Comparison of ENCODE assay signal across 9 cellular contexts in genomic region chr6:7390218-7390878, GRCh38. TPM values are rescaled to one million over a fixed set of nuclear protein-coding genes. Genes with fewer than 3 reads are reported as not detected.
DNase-seq lines count a peak whose midpoint lies in the region; ATAC-seq, FAIRE-seq and TF ChIP-seq lines count a peak whose summit lies in the region.
"Had no signal": no experiment of that assay in that cellular context is flagged by ENCODE, and none has a peak within 500 bp of the region (broad histone marks: within the 10 kb centered on the region; RNA-seq: fewer than 3 reads in every experiment).

No MANE protein-coding gene starts in this region.

- H3K79me2 ChIP-seq in K562 (ENCODE audit: control insufficient read depth, insufficient read depth, low read length) = peaks cover 50% of the 10 kb centered on the region

- 0 out of 2 replicates have a peak overlapping the region, but pooled peaks have one; percentile 23 for H3K27ac ChIP-seq in HUES6 (ENCODE audit: low read depth, low read length)
- H3K27ac ChIP-seq in K562 (ENCODE audit: extremely low read depth, low read depth, low read length) = peak overlapping the region; percentile 77
- peak overlapping the region; percentile 73 for H3K27ac ChIP-seq in mesodermal cell (ENCODE audit: low read depth, low read length, severe bottlenecking)
- H3K27ac ChIP-seq in vagina = peak overlapping the region; percentile 94

- H3K4me2 ChIP-seq in K562 (ENCODE audit: insufficient read depth, low read length) = peak overlapping the region; percentile 99

- H3K9me3 ChIP-seq in HUES6 (ENCODE audit: control insufficient read depth, insufficient read depth, low read depth, low read length) (no peaks in the 10 kb centered on the region), K562 (replicated peaks; ENCODE audit: control insufficient read depth, insufficient read depth, low read depth, low read length) (no peaks in the 10 kb centered on the region), mesodermal cell (ENCODE audit: control insufficient read depth, low read length) (no peaks in the 10 kb centered on the region), vagina (no peaks in the 10 kb centered on the region)

- H2AFZ ChIP-seq in K562 (ENCODE audit: low read depth, low read length) = peak overlapping the region; percentile 95

- peak; percentile 6 for FAIRE-seq in K562 (lab: Jason Lieb, UNC)

- H3K36me3 ChIP-seq in HUES6 (ENCODE audit: control insufficient read depth, insufficient read depth, low read length) (peaks cover 24% of the 10 kb centered on the region), K562 (ENCODE audit: control insufficient read depth, insufficient read depth, low read length) (peaks cover 36% of the 10 kb centered on the region), mesodermal cell (ENCODE audit: control insufficient read depth, insufficient read depth, low read length) (peaks cover 31% of the 10 kb centered on the region), vagina (peaks cover 0 to 13% of the 10 kb centered on the region in 2 donors)

- H3K9me3 Mint-ChIP-seq in CD14-positive monocyte = peaks cover 0 to 1% (median 0%) of the 10 kb centered on the region in 7 donors

- ATAC-seq in GM19455 (IDR thresholded peaks at IDR 0.05; ENCODE audit: unreplicated experiment) = peak; percentile 5
- ATAC-seq in K562 = 0 out of 3 replicates have a peak, but pooled peaks have one; percentile 7

- H3K4me3 Mint-ChIP-seq in CD14-positive monocyte = peak overlapping the region; percentile 96 to 99

- H3K36me3 Mint-ChIP-seq in CD14-positive monocyte = peaks cover 23 to 31% of the 10 kb centered on the region in 2 donors

- H3K4me1 ChIP-seq in HUES6 (ENCODE audit: control insufficient read depth, insufficient read depth, low read length) (peaks cover 11% of the 10 kb centered on the region), K562 (replicated peaks in 1 of 2; ENCODE audit: control insufficient read depth in 2 of 2, insufficient read depth in 2 of 2, low read length in 2 of 2) (peaks cover 20 to 21% of the 10 kb centered on the region in 2 experiments; a peak in 4 of 5 replicates), mesodermal cell (ENCODE audit: control insufficient read depth, insufficient read depth, low read length, poor library complexity, severe bottlenecking) (peaks cover 7% of the 10 kb centered on the region), vagina (peaks cover 34% of the 10 kb centered on the region)

- H3K4me3 ChIP-seq in HUES6 (ENCODE audit: low read depth, low read length) = peak overlapping the region; percentile 70
- peak overlapping the region; percentile 67 for H3K4me3 ChIP-seq in K562
- H3K4me3 ChIP-seq in mesodermal cell (ENCODE audit: extremely low read depth, insufficient read depth, low read length, poor library complexity, severe bottlenecking) = peak overlapping the region; percentile 74
- peak overlapping the region; percentile 63 to 97 for H3K4me3 ChIP-seq in vagina

- no peaks in the 10 kb centered on the region; the same call in 1 of the 2 replicates for H4K20me1 ChIP-seq in K562 (replicated peaks; ENCODE audit: control insufficient read depth, insufficient read depth, low read length)

- peak overlapping the region; percentile 77 for H3K9ac ChIP-seq in HUES6 (ENCODE audit: low read length)
- H3K9ac ChIP-seq in K562 (ENCODE audit: insufficient read depth in 1 of 2, low read depth in 2 of 2, low read length in 2 of 2) = peak overlapping the region; percentile 85 to 97

- under 1% methylated on average over 14 of the region's 14 CpGs for WGBS in K562 (ENCODE audit: insufficient coverage, low coverage, missing lambda C conversion rate)
- 5 to 17% methylated on average over 5 to 6 of the region's 14 CpGs for WGBS in mesodermal cell (ENCODE audit: insufficient coverage in 2 of 2), 2 experiments

- TF ChIP-seq POLR2A in K562 (conservative IDR thresholded peaks at IDR 0.05) (no peak), vagina (IDR thresholded peaks at IDR 0.05) (no peak)

- CTCF ChIA-PET in K562 (lab: Yijun Ruan, JAX; ENCODE audit: low intra/inter-chr PET ratio) = interaction anchor here (0.5 to 1.3 kb wide), 2 partner anchors 224 to 225 kb away, joined by 3 to 4 read pairs; no protein-coding TSS in a partner anchor

- peak in 1 of 2 experiments; percentile 29; a peak in 1 of 4 replicates for TF ChIP-seq RAD21 in K562 (CRISPR knock-in tag; conservative IDR thresholded peaks at IDR 0.05 in 1 of 2, IDR thresholded peaks at IDR 0.05 in 1 of 2)

- in situ Hi-C loops in K562 (cut with MboI) = no loop called here

- H3K27me3 ChIP-seq in HUES6 (ENCODE audit: control insufficient read depth, insufficient read depth, low read length) = no peaks in the 10 kb centered on the region
- no peaks in the 10 kb centered on the region for H3K27me3 ChIP-seq in K562 (ENCODE audit: control insufficient read depth in 2 of 2, insufficient read depth in 2 of 2, low read length in 2 of 2)
- H3K27me3 ChIP-seq in vagina = no peaks in the 10 kb centered on the region

- TF ChIP-seq CTCF in CD14-positive monocyte (IDR thresholded peaks at IDR 0.05) (peak; percentile 3), K562 (IDR thresholded peaks at IDR 0.05 in 2 of 3, conservative IDR thresholded peaks at IDR 0.05 in 1 of 3; ENCODE audit: insufficient read depth in 2 of 3, low read depth in 1 of 3, low read length in 3 of 3) (0 out of 6 replicates have a peak, but pooled peaks of 1 of the 3 experiments have one; percentile 12), vagina (IDR thresholded peaks at IDR 0.05) (no peak)

- DNase-seq in CD14-positive monocyte (ENCODE audit: low spot score) (no peak), K562 (ENCODE audit: extremely low read depth in 1 of 4, low spot score in 3 of 4) (peak in 1 of 4 experiments; percentile 24), vagina (ENCODE audit: extremely low spot score in 2 of 2) (no peak), EL (no peak), AG08396 (ENCODE audit: low spot score) (no peak)

- H3K4me1 Mint-ChIP-seq in CD14-positive monocyte = peaks cover 33% of the 10 kb centered on the region

- no peaks in the 10 kb centered on the region for H3K27me3 Mint-ChIP-seq in CD14-positive monocyte (ENCODE audit: low read depth in 3 of 3)

- no TSS peak for BruUV-seq in K562 (replicated peaks; lab: Mats Ljungman, UMichigan)

- intact Hi-C loops in CD14-positive monocyte (cut with micrococcal nuclease) = no loop called here
- intact Hi-C loops in K562 (cut with micrococcal nuclease) = loop anchor here (1.0 kb wide), 1 partner anchor 77 kb away; the partner anchor contains the start of gene SSR1
- intact Hi-C loops in vagina (cut with DNase I) = no loop called here

- H3K9me1 ChIP-seq in K562 (ENCODE audit: control insufficient read depth, insufficient read depth, low read length) = no peaks in the 10 kb centered on the region

- H3K27ac Mint-ChIP-seq in CD14-positive monocyte = peak overlapping the region; percentile 96 to 99 (median 97)

- POLR2A ChIA-PET in K562 (lab: Yijun Ruan, JAX) = interaction anchor here (0.6 to 1.8 kb wide), 11 partner anchors 9 to 200 kb away, joined by 3 to 6 read pairs (median 4); partner anchors contain the start of gene SNRNP48

- TF ChIP-seq EP300 in K562 (IDR thresholded peaks at IDR 0.05; ENCODE audit: low read length) = no peak

TF ChIP-seq in K562, 482 proteins besides CTCF, POLR2A, EP300 and RAD21 (continues in another document):
- TF ChIP-seq RBM25 (IDR thresholded peaks at IDR 0.05; ENCODE audit: low read depth, low read length, severe bottlenecking) = no peak

RNA-seq across cellular contexts. Expression of gene RIOK1, which starts 0.7 kb away (rescaled TPM):
- polyA plus RNA-seq in CD14-positive monocyte (1 to 10 TPM; 7.7 to 8.8 TPM), K562 (2011; rRNA removed) (24.9 and 25.8 TPM in 2 replicates), K562 (2014; fragmentation: Illumina TruSeq; extraction: Trizol) (66.3 and 73.1 TPM in 2 replicates), K562 (2014; fragmentation: Nextera tagmentation; extraction: Ambion mirVana) (100 to 1,000 TPM in 1 of 2 experiments, 10 to 100 TPM in 1; 51.7 to 101 TPM), K562 (2014; rRNA removed) (43.6 and 46.2 TPM in 2 replicates)
- total RNA-seq in K562 (2011; cell fraction: chromatin; rRNA removed; ENCODE audit: low replicate concordance) = 41.8 and 105 TPM in 2 replicates
- total RNA-seq in K562 (2011; cell fraction: nucleolus; rRNA removed) = 33.6 and 35.4 TPM in 2 replicates
- total RNA-seq in K562 (2011; cell fraction: nucleoplasm; rRNA removed) = 32.4 and 48.0 TPM in 2 replicates
- total RNA-seq in K562 (2014; rRNA removed) (52.8 and 129 TPM in 2 replicates), K562 (2014; rRNA removed; fragmentation: Illumina TruSeq; extraction: Trizol) (52.2 and 55.1 TPM in 2 replicates), K562 (2015; rRNA removed; fragmentation: Illumina TruSeq; extraction: Trizol) (56.1 and 65.9 TPM in 2 replicates), K562 (2021) (48.6 TPM in 2 replicates), vagina (21.6 TPM)
- polyA plus RNA-seq in K562 (2011; cell fraction: cytosol; rRNA removed) = 30.6 and 33.9 TPM in 2 replicates
- polyA plus RNA-seq in K562 (2011; cell fraction: nucleus; rRNA removed) = 80.1 and 82.5 TPM in 2 replicates
- 36.3 and 43.3 TPM in 2 replicates for polyA plus RNA-seq in K562 (2012)
- polyA minus RNA-seq in K562 (2011; rRNA and poly(A)+ RNA removed) = 32.5 and 38.9 TPM in 2 replicates
- polyA minus RNA-seq in K562 (2011; cell fraction: cytosol; rRNA and poly(A)+ RNA removed) = 12.7 and 25.0 TPM in 2 replicates
- polyA minus RNA-seq in K562 (2011; cell fraction: nucleus; rRNA and poly(A)+ RNA removed) = 36.8 and 46.4 TPM in 2 replicates
- polyA plus RNA-seq in mesodermal cell (2013, experiment 1 of 2) = 13.5 TPM
- 13.1 TPM for polyA plus RNA-seq in mesodermal cell (2013, experiment 2 of 2)

RNA-seq across cellular contexts. Expression of gene CAGE1, which starts 0.8 kb away (rescaled TPM):
- polyA plus RNA-seq in CD14-positive monocyte = not detected
- total RNA-seq in K562 (2011; cell fraction: chromatin; rRNA removed; ENCODE audit: low replicate concordance) = 0.48 and 1.2 TPM in 2 replicates
- total RNA-seq in K562 (2011; cell fraction: nucleolus; rRNA removed) = 1.2 and 1.8 TPM in 2 replicates
- total RNA-seq in K562 (2011; cell fraction: nucleoplasm; rRNA removed) = 1.5 and 3.0 TPM in 2 replicates
- 0.18 and 0.20 TPM in 2 replicates for total RNA-seq in K562 (2014; rRNA removed)
- 0.16 and 0.18 TPM in 2 replicates for total RNA-seq in K562 (2014; rRNA removed; fragmentation: Illumina TruSeq; extraction: Trizol)
- total RNA-seq in K562 (2015; rRNA removed; fragmentation: Illumina TruSeq; extraction: Trizol) = 0.11 and 0.14 TPM in 2 replicates
- 0.11 and 0.33 TPM in 2 replicates for total RNA-seq in K562 (2021)
- 0.13 TPM in 1 of 2 replicates, not detected in the other for polyA plus RNA-seq in K562 (2011; rRNA removed)
- 0.07 TPM in 1 of 2 replicates, not detected in the other for polyA plus RNA-seq in K562 (2011; cell fraction: cytosol; rRNA removed)
- polyA plus RNA-seq in K562 (2011; cell fraction: nucleus; rRNA removed) = 0.32 and 0.37 TPM in 2 replicates
- polyA plus RNA-seq in K562 (2012) = 0.04 and 0.21 TPM in 2 replicates
- not detected in 2 replicates for polyA plus RNA-seq in K562 (2014; fragmentation: Illumina TruSeq; extraction: Trizol)
- not detected for polyA plus RNA-seq in K562 (2014; fragmentation: Nextera tagmentation; extraction: Ambion mirVana)
- polyA plus RNA-seq in K562 (2014; rRNA removed) = 0.04 TPM in 1 of 2 replicates, not detected in the other
- 0.09 and 0.21 TPM in 2 replicates for polyA minus RNA-seq in K562 (2011; rRNA and poly(A)+ RNA removed)
- 0.36 TPM in 1 of 2 replicates, not detected in the other for polyA minus RNA-seq in K562 (2011; cell fraction: cytosol; rRNA and poly(A)+ RNA removed)
- 1.6 and 2.0 TPM in 2 replicates for polyA minus RNA-seq in K562 (2011; cell fraction: nucleus; rRNA and poly(A)+ RNA removed)
- polyA plus RNA-seq in mesodermal cell (2013, experiment 1 of 2) = not detected
- not detected for polyA plus RNA-seq in mesodermal cell (2013, experiment 2 of 2)
- not detected for total RNA-seq in vagina
- total RNA-seq: RPMI7951 had no signal

Comparison
In these comparisons a context has a peak if more than half of its experiments do, and no peak if none do; other contexts are left out.
1. H3K27ac ChIP-seq: peak in every context shown above with its lines; median percentile 94 in vagina; 77 in K562; 73 in mesodermal cell; 23 in HUES6.